11 cellular contexts compared by ENCODE assay signal in the genomic region with DNA sequence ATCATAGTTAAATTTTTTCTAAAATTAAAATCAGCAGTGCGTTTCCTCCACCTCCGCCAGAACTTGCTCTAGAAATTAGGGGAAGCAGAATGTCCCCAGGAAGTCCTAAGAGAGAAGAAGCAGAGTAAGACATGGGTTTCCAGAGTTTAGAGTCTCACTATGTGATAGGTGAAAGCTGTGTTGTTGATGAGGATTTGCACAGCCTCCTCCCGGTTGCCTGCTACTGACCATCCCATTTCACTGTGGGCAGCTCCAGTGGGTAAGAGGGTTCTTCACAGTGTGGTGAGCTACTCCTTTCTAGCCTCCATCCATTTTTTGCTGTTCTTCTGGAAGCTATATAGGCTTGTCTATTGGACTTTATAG. TPM values are rescaled to one million over a fixed set of nuclear protein-coding genes. Genes with fewer than 3 reads are reported as not detected.
DNase-seq lines count a peak whose midpoint lies in the region; ATAC-seq and TF ChIP-seq lines count a peak whose summit lies in the region.
"Had no signal": no experiment of that assay in that cellular context is flagged by ENCODE, and none has a peak within 500 bp of the region (broad histone marks: within the 10 kb centered on the region; RNA-seq: fewer than 3 reads in every experiment).

No MANE protein-coding gene starts in this region.

- peak overlapping the region; percentile 67 for H3K4me3 Mint-ChIP-seq in activated CD4-positive, alpha-beta T cell treated with anti-CD3 and anti-CD28 coated beads for 36 hours

- H3K4me3 ChIP-seq in OCI-LY3 (ENCODE audit: low read length) (peak overlapping the region; percentile 62), foreskin fibroblast (ENCODE audit: low read depth in 1 of 2, low read length in 2 of 2) (peak overlapping the region; percentile 35 to 50), thoracic aorta (peak overlapping the region; percentile 55), gastrocnemius medialis (no peak overlapping the region)
- H3K4me3 ChIP-seq: A549 had no signal

- CTCF ChIA-PET in activated CD4-positive, alpha-beta T cell treated with anti-CD3 and anti-CD28 coated beads for 36 hours (lab: Charles Lee) = no interaction called here

- peaks cover 75% of the 10 kb centered on the region for H3K4me1 ChIP-seq in OCI-LY3 (ENCODE audit: low read length)
- H3K4me1 ChIP-seq in thoracic aorta (ENCODE audit: control insufficient read depth in 1 of 2, low read depth in 2 of 2) = peaks cover 10 to 48% of the 10 kb centered on the region in 2 donors
- H3K4me1 ChIP-seq in gastrocnemius medialis = peaks cover 0 to 5% of the 10 kb centered on the region in 2 donors
- H3K4me1 ChIP-seq: A549 had no signal

- H3K9me3 ChIP-seq in OCI-LY3 (ENCODE audit: insufficient read depth, low read length) (0 out of 2 replicates have a peak, but pooled peaks cover 3% of the 10 kb centered on the region), thoracic aorta (no peaks in the 10 kb centered on the region), gastrocnemius medialis (peaks cover 0 to 4% (median 0%) of the 10 kb centered on the region in 3 donors)
- H3K9me3 ChIP-seq: A549, neutrophil had no signal

- H3K27ac ChIP-seq in OCI-LY3 (ENCODE audit: low read length) (peak overlapping the region; percentile 100), thoracic aorta (peak overlapping the region; percentile 16 to 65), gastrocnemius medialis (no peak overlapping the region)
- H3K27ac ChIP-seq: neutrophil had no signal

- no peaks in the 10 kb centered on the region for H4K20me1 ChIP-seq in OCI-LY3 (ENCODE audit: insufficient read depth, low read length)

- peaks cover 64% of the 10 kb centered on the region for H3K4me1 Mint-ChIP-seq in activated CD4-positive, alpha-beta T cell treated with anti-CD3 and anti-CD28 coated beads for 36 hours

- peak overlapping the region; percentile 96 for H3K4me2 ChIP-seq in OCI-LY3 (ENCODE audit: low read length)

- H3K27me3 ChIP-seq in OCI-LY3 (ENCODE audit: low read depth, low read length) (no peaks in the 10 kb centered on the region), thoracic aorta (replicated peaks; ENCODE audit: insufficient read depth) (no peaks in the 10 kb centered on the region), gastrocnemius medialis (no peaks in the 10 kb centered on the region)

- no peaks in the 10 kb centered on the region for H3K9me3 Mint-ChIP-seq in activated CD4-positive, alpha-beta T cell treated with anti-CD3 and anti-CD28 coated beads for 36 hours (ENCODE audit: low read depth)

- intact Hi-C loops in activated CD4-positive, alpha-beta T cell treated with anti-CD3 and anti-CD28 coated beads for 36 hours (cut with DNase I, micrococcal nuclease) = loop anchor here in 1 of 2 experiments (10.0 kb wide), 1 partner anchor 735 kb away; no protein-coding TSS in a partner anchor
- intact Hi-C loops in gastrocnemius medialis (cut with DNase I; ENCODE audit: low total_unique reads) = no loop called here

- peaks cover 15% of the 10 kb centered on the region for H3K27me3 Mint-ChIP-seq in activated CD4-positive, alpha-beta T cell treated with anti-CD3 and anti-CD28 coated beads for 36 hours

- ATAC-seq in activated CD4-positive, alpha-beta T cell treated with anti-CD3 and anti-CD28 coated beads for 36 hours = no peak
- ATAC-seq in thoracic aorta (ENCODE audit: insufficient number of reproducible peaks, low FRiP score, low read depth) (no peak), HG02759 (IDR thresholded peaks at IDR 0.05; ENCODE audit: unreplicated experiment) (no peak), gastrocnemius medialis (no peak)

- H3K27ac Mint-ChIP-seq in activated CD4-positive, alpha-beta T cell treated with anti-CD3 and anti-CD28 coated beads for 36 hours = no peak overlapping the region

- H2AFZ ChIP-seq in OCI-LY3 (ENCODE audit: low read depth, low read length) = no peak overlapping the region

- H3K36me3 Mint-ChIP-seq in activated CD4-positive, alpha-beta T cell treated with anti-CD3 and anti-CD28 coated beads for 36 hours (ENCODE audit: low read depth) = no peaks in the 10 kb centered on the region

- in situ Hi-C loops in gastrocnemius medialis (cut with MboI; ENCODE audit: low sequenced_read_pairs in 4 of 4) = no loop called here

- H3K36me3 ChIP-seq in OCI-LY3 (replicated peaks; ENCODE audit: low read depth, low read length) (peaks cover 7% of the 10 kb centered on the region), thoracic aorta (no peaks in the 10 kb centered on the region), gastrocnemius medialis (no peaks in the 10 kb centered on the region)
- H3K36me3 ChIP-seq: neutrophil had no signal

- H3K79me2 ChIP-seq in OCI-LY3 (ENCODE audit: low read length) = peaks cover 27% of the 10 kb centered on the region

- TF ChIP-seq POLR2A in gastrocnemius medialis (IDR thresholded peaks at IDR 0.05) = no peak

- POLR2A ChIA-PET in activated CD4-positive, alpha-beta T cell treated with anti-CD3 and anti-CD28 coated beads for 36 hours (lab: Charles Lee) = interaction anchor here (0.9 to 1.2 kb wide), 2 partner anchors 71 to 380 kb away, joined by 4 to 7 read pairs; no protein-coding TSS in a partner anchor

- no peak for DNase-seq in activated CD4-positive, alpha-beta T cell treated with anti-CD3 and anti-CD28 coated beads for 36 hours
- DNase-seq in activated CD4-positive, alpha-beta T cell treated with anti-CD3 and anti-CD28 coated beads, Interleukin-2, amount 50 U/mL, for 1 hour = no peak
- DNase-seq in foreskin fibroblast = no peak
- no peak for DNase-seq in thoracic aorta (ENCODE audit: low spot score)
- DNase-seq in NCI-H345 treated with DMSO at 0.1 percent for 48 hours (lab: John Stamatoyannopoulos, UW; ENCODE audit: unreplicated experiment) = no peak
- DNase-seq in gastrocnemius medialis = no peak
- DNase-seq: NCI-H1694 treated with DMSO at 0.1 percent for 48 hours had no signal

- H3K9ac ChIP-seq in OCI-LY3 (ENCODE audit: low read length) = peak overlapping the region; percentile 79

- TF ChIP-seq CTCF in OCI-LY3 (IDR thresholded peaks at IDR 0.05; ENCODE audit: low read depth, low read length) = no peak
- TF ChIP-seq CTCF in foreskin fibroblast (IDR thresholded peaks at IDR 0.05; ENCODE audit: low read depth, low read length) = no peak
- no peak for TF ChIP-seq CTCF in thoracic aorta (IDR thresholded peaks at IDR 0.05)
- TF ChIP-seq CTCF in gastrocnemius medialis (IDR thresholded peaks at IDR 0.05 in 4 of 5, conservative IDR thresholded peaks at IDR 0.05 in 1 of 5) = no peak

RNA-seq across cellular contexts. Expression of a gene that starts 13.3 kb away (rescaled TPM):
- total RNA-seq in activated CD4-positive, alpha-beta T cell treated with anti-CD3 and anti-CD28 coated beads for 36 hours = 1 to 10 TPM; 2.2 to 2.8 TPM
- total RNA-seq in thoracic aorta (10 to 100 TPM; 24.2 to 30.8 TPM), gastrocnemius medialis (1 to 10 TPM; 2.3 to 8.4 (median 2.8) TPM)

Comparison
In these comparisons a context has a peak if more than half of its experiments do, and no peak if none do; other contexts are left out.
1. H3K27ac ChIP-seq: peak in OCI-LY3 (single experiment) and thoracic aorta (2 of 2); none in gastrocnemius medialis (0 of 4).
2. H3K4me3 ChIP-seq: peak in OCI-LY3 (single experiment), foreskin fibroblast (2 of 2) and thoracic aorta (single experiment); none in gastrocnemius medialis (0 of 4).